In the genomic region with DNA sequence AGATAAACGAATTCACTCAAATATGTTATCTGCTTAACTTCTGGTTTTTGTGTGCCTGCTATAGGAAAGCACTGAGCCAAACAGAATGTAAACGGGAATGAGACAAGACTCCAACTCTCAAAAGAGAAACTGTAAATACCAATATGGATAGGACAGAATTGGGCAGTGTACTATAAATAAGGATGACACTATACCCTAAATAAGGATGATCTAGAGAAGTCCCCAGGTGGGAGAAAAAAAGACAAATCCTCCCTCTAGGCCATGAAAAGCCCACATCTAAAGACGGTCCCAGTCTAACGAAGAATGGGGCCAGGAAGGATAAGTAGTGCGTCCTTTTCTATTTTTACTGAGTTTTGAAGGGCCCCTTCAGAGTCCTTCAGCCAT, we compare ENCODE assay signal across 11 cellular contexts. TPM values are rescaled to one million over a fixed set of nuclear protein-coding genes. Genes with fewer than 3 reads are reported as not detected.
DNase-seq lines count a peak whose midpoint lies in the region; ATAC-seq and TF ChIP-seq lines count a peak whose summit lies in the region.
"Had no signal": no experiment of that assay in that cellular context is flagged by ENCODE, and none has a peak within 500 bp of the region (broad histone marks: within the 10 kb centered on the region; RNA-seq: fewer than 3 reads in every experiment).

No MANE protein-coding gene starts in this region.

- H3K9me3 ChIP-seq in OCI-LY1 (ENCODE audit: low read length): no peaks in the 10 kb centered on the region
- no peaks in the 10 kb centered on the region for H3K9me3 ChIP-seq in gastrocnemius medialis
- H3K9me3 ChIP-seq: ovary had no signal

- peak overlapping the region; percentile 94 for H3K27ac ChIP-seq in OCI-LY1 (ENCODE audit: low read depth, low read length, poor library complexity, severe bottlenecking)
- peak overlapping the region; percentile 94 to 99 (median 98) for H3K27ac ChIP-seq in gastrocnemius medialis

- H2AFZ ChIP-seq in OCI-LY1 (ENCODE audit: low read length): no peak overlapping the region

- peak overlapping the region; percentile 13 for H3K4me3 Mint-ChIP-seq in dendritic cell treated with granulocyte-macrophage colony-stimulating factor and Interleukin-4, amounts not matched to agents 40 ng/mL and 50 ng/mL, for 4 days

- TF ChIP-seq CTCF in OCI-LY1 (IDR thresholded peaks at IDR 0.05; ENCODE audit: low read length): no peak
- TF ChIP-seq CTCF in gastrocnemius medialis (IDR thresholded peaks at IDR 0.05 in 4 of 5, conservative IDR thresholded peaks at IDR 0.05 in 1 of 5): no peak

- H3K27me3 ChIP-seq in OCI-LY1 (ENCODE audit: insufficient read depth, low read length) (no peaks in the 10 kb centered on the region), gastrocnemius medialis (no peaks in the 10 kb centered on the region)
- H3K27me3 ChIP-seq: ovary had no signal

- H3K4me2 ChIP-seq in OCI-LY1 (ENCODE audit: low read length): peak overlapping the region; percentile 74

- H3K4me1 Mint-ChIP-seq in dendritic cell treated with granulocyte-macrophage colony-stimulating factor and Interleukin-4, amounts not matched to agents 40 ng/mL and 50 ng/mL, for 4 days (ENCODE audit: low read depth): peaks cover 6% of the 10 kb centered on the region

- no peak for TF ChIP-seq POLR2A in gastrocnemius medialis (IDR thresholded peaks at IDR 0.05)

- H3K9me3 Mint-ChIP-seq in dendritic cell treated with granulocyte-macrophage colony-stimulating factor and Interleukin-4, amounts not matched to agents 40 ng/mL and 50 ng/mL, for 4 days: no peaks in the 10 kb centered on the region

- intact Hi-C loops in dendritic cell treated with granulocyte-macrophage colony-stimulating factor and Interleukin-4, amounts not matched to agents 40 ng/mL and 50 ng/mL, for 4 days (cut with micrococcal nuclease): no loop called here
- intact Hi-C loops in gastrocnemius medialis (cut with DNase I; ENCODE audit: low total_unique reads): no loop called here

- H3K9ac ChIP-seq in OCI-LY1 (ENCODE audit: low read length): peak overlapping the region; percentile 97; the same call in 1 of the 2 replicates

- H3K4me3 ChIP-seq in OCI-LY1 (ENCODE audit: low read depth, low read length, poor library complexity, severe bottlenecking): peak overlapping the region; percentile 82
- no peak overlapping the region for H3K4me3 ChIP-seq in gastrocnemius medialis

- no peaks in the 10 kb centered on the region for H3K27me3 Mint-ChIP-seq in dendritic cell treated with granulocyte-macrophage colony-stimulating factor and Interleukin-4, amounts not matched to agents 40 ng/mL and 50 ng/mL, for 4 days

- ATAC-seq in gastrocnemius medialis: no peak
- no peak for ATAC-seq in HG02759 (IDR thresholded peaks at IDR 0.05; ENCODE audit: unreplicated experiment)
- ATAC-seq in HG02623 (IDR thresholded peaks at IDR 0.05; ENCODE audit: unreplicated experiment): no peak

- H3K4me1 ChIP-seq in OCI-LY1 (ENCODE audit: insufficient read depth, low read length, severe bottlenecking) (peaks cover 24% of the 10 kb centered on the region), gastrocnemius medialis (peaks cover 9 to 19% of the 10 kb centered on the region in 2 donors)

- in situ Hi-C loops in gastrocnemius medialis (cut with MboI; ENCODE audit: low sequenced_read_pairs in 4 of 4): no loop called here

- peaks cover 24% of the 10 kb centered on the region for H3K36me3 Mint-ChIP-seq in dendritic cell treated with granulocyte-macrophage colony-stimulating factor and Interleukin-4, amounts not matched to agents 40 ng/mL and 50 ng/mL, for 4 days (ENCODE audit: low read depth)

- no peaks in the 10 kb centered on the region for H3K79me2 ChIP-seq in OCI-LY1 (ENCODE audit: insufficient read depth, low read length)

- H3K36me3 ChIP-seq in OCI-LY1 (ENCODE audit: insufficient read depth, low read length) (no peaks in the 10 kb centered on the region), gastrocnemius medialis (peaks cover 0 to 4% of the 10 kb centered on the region in 2 donors)
- H3K36me3 ChIP-seq: ovary had no signal

- H3K9me2 ChIP-seq in OCI-LY1 (ENCODE audit: low read depth, low read length): no peaks in the 10 kb centered on the region

- no peak overlapping the region for H3K27ac Mint-ChIP-seq in dendritic cell treated with granulocyte-macrophage colony-stimulating factor and Interleukin-4, amounts not matched to agents 40 ng/mL and 50 ng/mL, for 4 days

- 0 out of 2 replicates have a peak, but pooled peaks cover 11% of the 10 kb centered on the region for H3F3A ChIP-seq in OCI-LY1 (ENCODE audit: insufficient read depth, low read length)

- DNase-seq in NCI-H510A treated with DMSO at 0.1 percent for 48 hours (lab: John Stamatoyannopoulos, UW) (peak; percentile 56), NCI-H510A (lab: John Stamatoyannopoulos, UW) (no peak), gastrocnemius medialis (no peak), ecto neural progenitor cell (ENCODE audit: low spot score) (no peak)
- DNase-seq: hippocampal formation, OCI-M1 had no signal

- H4K20me1 ChIP-seq in OCI-LY1 (ENCODE audit: insufficient read depth, low read length): no peaks in the 10 kb centered on the region

RNA-seq across cellular contexts. Expression of a gene that starts 1.5 kb away (rescaled TPM):
- 10 to 100 TPM; 11.9 to 20.5 (median 17.9) TPM for total RNA-seq in gastrocnemius medialis

RNA-seq across cellular contexts. Expression of a gene that starts 8.9 kb away (rescaled TPM):
- 1 to 10 TPM; 1.5 to 9.2 (median 5.4) TPM for total RNA-seq in gastrocnemius medialis

RNA-seq across cellular contexts. Expression of a gene that starts 9.7 kb away (rescaled TPM):
- 10 to 100 TPM; 13.2 to 31.7 (median 22.8) TPM for total RNA-seq in gastrocnemius medialis

RNA-seq across cellular contexts. Expression of a gene that starts 21.5 kb away (rescaled TPM):
- total RNA-seq in gastrocnemius medialis: 10 to 100 TPM in 3 of 4 donors, 1 to 10 TPM in 1; 6.2 to 16.2 (median 12.4) TPM

RNA-seq across cellular contexts. Expression of a gene that starts 32.7 kb away (rescaled TPM):
- under 1 TPM in 2 of 4 donors, not detected in 2; 0.13 to 0.25 TPM for total RNA-seq in gastrocnemius medialis
